25 cellular contexts compared by ENCODE assay signal in genomic region chr9:81417885-81418284, GRCh38.
"Had no signal": no experiment of that assay in that cellular context is flagged by ENCODE, and none has a peak within 500 bp of the region (broad histone marks: within the 10 kb centered on the region; RNA-seq: fewer than 3 reads in every experiment).

No MANE protein-coding gene starts in this region.

- H3K36me3 Mint-ChIP-seq: immature natural killer cell; natural killer cell; stimulated activated memory B cell treated with anti-CD40 and anti-IgM and Interleukin-4, amounts not matched to agents 10 μg/mL and 1 μg/mL and 100 μg/mL, for 72 hours had no signal

- H3K27ac ChIP-seq: colonic mucosa, esophagus muscularis mucosa, parathyroid adenoma, right atrium auricular region, spleen, suprapubic skin, vagina had no signal

- H3K27ac Mint-ChIP-seq: dendritic cell treated with granulocyte-macrophage colony-stimulating factor and Interleukin-4, amounts not matched to agents 40 ng/mL and 50 ng/mL, for 4 days; endodermal cell; immature natural killer cell; memory B cell; natural killer cell; progenitor cell of endocrine pancreas; stimulated activated memory B cell treated with anti-CD40 and anti-IgM and Interleukin-4, amounts not matched to agents 10 μg/mL and 1 μg/mL and 100 μg/mL, for 72 hours had no signal

- H3K4me3 ChIP-seq: colonic mucosa, esophagus muscularis mucosa, lung, right atrium auricular region, spleen, suprapubic skin, transverse colon, vagina had no signal

- H3K9me3 ChIP-seq: colonic mucosa, esophagus muscularis mucosa, right atrium auricular region, suprapubic skin, vagina had no signal

- H3K27me3 Mint-ChIP-seq: memory B cell; progenitor cell of endocrine pancreas; stimulated activated memory B cell treated with anti-CD40 and anti-IgM and Interleukin-4, amounts not matched to agents 10 μg/mL and 1 μg/mL and 100 μg/mL, for 72 hours had no signal

- H3K27me3 ChIP-seq: colonic mucosa, esophagus muscularis mucosa, right atrium auricular region, spleen, suprapubic skin, transverse colon, vagina had no signal

- H3K9me3 Mint-ChIP-seq: dendritic cell treated with granulocyte-macrophage colony-stimulating factor and Interleukin-4, amounts not matched to agents 40 ng/mL and 50 ng/mL, for 4 days had no signal

- H3K4me1 ChIP-seq: colonic mucosa, parathyroid adenoma, spleen, suprapubic skin, transverse colon had no signal

- DNase-seq: colonic mucosa; effector CD8-positive, alpha-beta T cell; endodermal cell; hypothalamus; immature natural killer cell; islet precursor cell; kidney glomerular epithelial cell; natural killer cell; occipital lobe; spleen; stimulated activated CD4-positive, alpha-beta T cell treated with anti-CD3 and anti-CD28 coated beads, Interleukin-4, amount 100 ng/mL, for 4 hours; stimulated activated naive CD8-positive, alpha-beta T cell treated with anti-CD3 and anti-CD28 coated beads, Interleukin-15, Interleukin-2, amounts not matched to agents 100 U/mL and 50 U/mL, for 24 hours; transverse colon had no signal

- H3K36me3 ChIP-seq: colonic mucosa, esophagus muscularis mucosa, right atrium auricular region, spleen, suprapubic skin, transverse colon, vagina had no signal

- H3K4me1 Mint-ChIP-seq: endodermal cell; immature natural killer cell; memory B cell; natural killer cell; stimulated activated memory B cell treated with anti-CD40 and anti-IgM and Interleukin-4, amounts not matched to agents 10 μg/mL and 1 μg/mL and 100 μg/mL, for 72 hours had no signal

- ATAC-seq: left lobe of liver; natural killer cell; sciatic nerve; stimulated activated memory B cell treated with anti-CD40 and anti-IgM and Interleukin-4, amounts not matched to agents 10 μg/mL and 1 μg/mL and 100 μg/mL, for 72 hours; stimulated activated naive CD8-positive, alpha-beta T cell treated with anti-CD3 and anti-CD28 coated beads, Interleukin-15, Interleukin-2, amounts not matched to agents 100 U/mL and 50 U/mL, for 24 hours had no signal

- H3K4me3 Mint-ChIP-seq: dendritic cell treated with granulocyte-macrophage colony-stimulating factor and Interleukin-4, amounts not matched to agents 40 ng/mL and 50 ng/mL, for 4 days; endodermal cell; immature natural killer cell; memory B cell; natural killer cell; stimulated activated memory B cell treated with anti-CD40 and anti-IgM and Interleukin-4, amounts not matched to agents 10 μg/mL and 1 μg/mL and 100 μg/mL, for 72 hours had no signal
